In genomic region chr5:116953251-116953934, GRCh38 we compare ENCODE assay signal across 20 cellular contexts.
DNase-seq lines count a peak whose midpoint lies in the region; ATAC-seq and TF ChIP-seq lines count a peak whose summit lies in the region.
"Had no signal": no experiment of that assay in that cellular context is flagged by ENCODE, and none has a peak within 500 bp of the region (broad histone marks: within the 10 kb centered on the region; RNA-seq: fewer than 3 reads in every experiment).

No MANE protein-coding gene starts in this region.

- no peaks in the 10 kb centered on the region for H3K23me2 ChIP-seq in H9 (ENCODE audit: insufficient read length, low read depth, low read length, poor library complexity, severe bottlenecking)

- DNase-seq in H9 (no peak), WTC11 (ENCODE audit: low spot score) (no peak), hippocampal formation (lab: John Stamatoyannopoulos, UW) (peak; percentile 7 to 86), neuronal stem cell (ENCODE audit: low spot score) (peak; percentile 57), cortex of kidney (lab: John Stamatoyannopoulos, UW) (no peak), T-helper 9 cell (no peak), NOMO-1 (lab: John Stamatoyannopoulos, UW; ENCODE audit: unreplicated experiment in 2 of 2) (no peak)
- DNase-seq: activated CD4-positive, alpha-beta T cell treated with anti-CD3 and anti-CD28 coated beads for 36 hours; activated effector memory CD4-positive, alpha-beta T cell treated with Interleukin-2 at 50 U/mL for 16 hours; amniotic stem cell; foreskin fibroblast; islet precursor cell; MM.1S; NCI-H2029; NCI-H526; pancreas; stimulated activated CD4-positive, alpha-beta T cell treated with anti-CD3 and anti-CD28 coated beads, Interleukin-4, amount 100 ng/mL, for 24 hours; testis had no signal

- H3K4me1 Mint-ChIP-seq in H9 (peaks cover 13 to 16% of the 10 kb centered on the region in 2 experiments), WTC11 (peaks cover 43% of the 10 kb centered on the region)
- H3K4me1 Mint-ChIP-seq: activated CD4-positive, alpha-beta T cell treated with anti-CD3 and anti-CD28 coated beads for 36 hours had no signal

- H2BK5ac ChIP-seq in H9 (ENCODE audit: insufficient read length, low read length) = no peak overlapping the region
- no peak overlapping the region for H2BK5ac ChIP-seq in neuronal stem cell (ENCODE audit: low read length)

- H3K27me3 Mint-ChIP-seq in H9 (ENCODE audit: low read depth) = no peaks in the 10 kb centered on the region
- no peaks in the 10 kb centered on the region for H3K27me3 Mint-ChIP-seq in WTC11 (ENCODE audit: low read depth)

- H3K9me3 Mint-ChIP-seq in H9 (no peaks in the 10 kb centered on the region), WTC11 (no peaks in the 10 kb centered on the region)

- H3K36me3 Mint-ChIP-seq in H9 (ENCODE audit: insufficient read depth in 1 of 3, low read depth in 3 of 3) = peaks cover 0 to under 1% (median 0%) of the 10 kb centered on the region in 3 experiments; a peak in 1 of 7 replicates
- H3K36me3 Mint-ChIP-seq in WTC11 = no peaks in the 10 kb centered on the region

- no peak overlapping the region for H3K56ac ChIP-seq in H9 (ENCODE audit: insufficient read length, low read depth, low read length)

- H3K4ac ChIP-seq in H9 (ENCODE audit: low read depth, low read length) = no peak overlapping the region
- no peak overlapping the region for H3K4ac ChIP-seq in neuronal stem cell (ENCODE audit: low read length)

- no peak overlapping the region for H2BK12ac ChIP-seq in H9 (ENCODE audit: insufficient read length, low read depth, low read length)
- no peak overlapping the region for H2BK12ac ChIP-seq in neuronal stem cell (ENCODE audit: low read length)

- H3K9me3 ChIP-seq in H9 (ENCODE audit: control insufficient read depth, low read depth, low read length) (no peaks in the 10 kb centered on the region), neuronal stem cell (replicated peaks in 1 of 2; ENCODE audit: control insufficient read depth in 2 of 2, insufficient read depth in 1 of 2, low read depth in 1 of 2, low read length in 2 of 2) (no peaks in the 10 kb centered on the region)
- H3K9me3 ChIP-seq: pancreas, testis had no signal

- no peak overlapping the region for H2AFZ ChIP-seq in H9 (ENCODE audit: low read length)
- peak overlapping the region; percentile 52 for H2AFZ ChIP-seq in neuronal stem cell (ENCODE audit: low read length)

- TF ChIP-seq CTCF in H9 (conservative IDR thresholded peaks at IDR 0.05) = no peak
- no peak for TF ChIP-seq CTCF in WTC11 (IDR thresholded peaks at IDR 0.05)

- no peak overlapping the region for H3K9ac ChIP-seq in H9 (ENCODE audit: extremely low read depth, insufficient read length, low read length)
- no peak overlapping the region for H3K9ac ChIP-seq in neuronal stem cell (ENCODE audit: low read depth, low read length, poor library complexity)

- no peak overlapping the region for H3K23ac ChIP-seq in H9 (ENCODE audit: insufficient read length, low read depth, low read length)
- no peak overlapping the region for H3K23ac ChIP-seq in neuronal stem cell (ENCODE audit: low read depth, low read length, poor library complexity)

- no CpG with 5 or more reads among the region's 3 CpGs for WGBS in H9 (ENCODE audit: extremely low coverage, insufficient read length, low lambda C conversion rate)
- no CpG with 5 or more reads among the region's 3 CpGs for WGBS in neuronal stem cell (ENCODE audit: extremely low coverage in 2 of 2, insufficient read length in 2 of 2, insufficient replicate concordance in 1 of 2), 2 donors

- no peaks in the 10 kb centered on the region; the same call in 1 of the 2 replicates for H3K4me1 ChIP-seq in H9 (ENCODE audit: insufficient read depth, low read length)
- peaks cover 0 to 17% of the 10 kb centered on the region in 2 donors for H3K4me1 ChIP-seq in neuronal stem cell (ENCODE audit: control insufficient read depth in 2 of 2, insufficient read depth in 1 of 2, low read depth in 1 of 2, low read length in 2 of 2)
- H3K4me1 ChIP-seq: pancreas, testis had no signal

- H3T11ph ChIP-seq in H9 (ENCODE audit: low read length) = peak overlapping the region; percentile 70

- H3K27me3 ChIP-seq in H9 (ENCODE audit: insufficient read depth, low read length) (no peaks in the 10 kb centered on the region), neuronal stem cell (ENCODE audit: control insufficient read depth in 3 of 3, insufficient read depth in 3 of 3, low read depth in 1 of 3, low read length in 3 of 3) (no peaks in the 10 kb centered on the region)
- H3K27me3 ChIP-seq: pancreas, testis had no signal

- no peak overlapping the region for H3K18ac ChIP-seq in H9 (ENCODE audit: insufficient read length, low read depth, low read length)
- no peak overlapping the region for H3K18ac ChIP-seq in neuronal stem cell (ENCODE audit: low read length)

- H3K36me3 ChIP-seq in neuronal stem cell (replicated peaks in 1 of 2; ENCODE audit: control insufficient read depth in 2 of 2, insufficient read depth in 2 of 2, low read length in 2 of 2) = no peaks in the 10 kb centered on the region
- H3K36me3 ChIP-seq: pancreas had no signal

- H3K4me2 ChIP-seq in H9 (ENCODE audit: insufficient read depth, insufficient read length, low read length) (no peak overlapping the region), neuronal stem cell (ENCODE audit: insufficient read depth, low read length, poor library complexity, severe bottlenecking) (no peak overlapping the region)

- H3K79me1 ChIP-seq in H9 (ENCODE audit: insufficient read depth, low read depth, low read length, poor library complexity, severe bottlenecking) (no peaks in the 10 kb centered on the region), neuronal stem cell (ENCODE audit: low read depth, low read length) (no peaks in the 10 kb centered on the region)

- no peak overlapping the region for H3K4me3 Mint-ChIP-seq in H9
- no peak overlapping the region for H3K4me3 Mint-ChIP-seq in WTC11
- H3K4me3 Mint-ChIP-seq: activated CD4-positive, alpha-beta T cell treated with anti-CD3 and anti-CD28 coated beads for 36 hours had no signal

- H3K27ac ChIP-seq in H9 (ENCODE audit: insufficient read length, low read depth, low read length) (no peak overlapping the region), neuronal stem cell (replicated peaks; ENCODE audit: low read length) (no peak overlapping the region)
- H3K27ac ChIP-seq: pancreas, SK-N-MC, testis had no signal

- H4K91ac ChIP-seq in H9 (ENCODE audit: insufficient read length, low read depth, low read length) (no peak overlapping the region), neuronal stem cell (ENCODE audit: low read depth, low read length, poor library complexity) (no peak overlapping the region)

- H2BK15ac ChIP-seq in H9 (ENCODE audit: low read depth, low read length) (no peak overlapping the region), neuronal stem cell (ENCODE audit: low read length) (no peak overlapping the region)

- H2AK5ac ChIP-seq in H9 (ENCODE audit: insufficient read length, low read length) (no peak overlapping the region), neuronal stem cell (ENCODE audit: low read depth, low read length) (no peak overlapping the region)

- POLR2A ChIA-PET in WTC11 (lab: Charles Lee) = interaction anchor here (0.9 kb wide), 1 partner anchor 379 kb away, joined by 4 read pairs; the partner anchor contains the start of gene SEMA6A

- CTCF ChIA-PET in WTC11 (lab: Charles Lee) = interaction anchor here (0.7 to 2.3 kb wide), 3 partner anchors 89 to 378 kb away, joined by 3 to 5 read pairs (median 5); no protein-coding TSS in a partner anchor

- H2BK20ac ChIP-seq in H9 (ENCODE audit: low read depth, low read length, poor library complexity, severe bottlenecking) = peak overlapping the region; percentile 96

- no peak overlapping the region for H3K4me3 ChIP-seq in neuronal stem cell (ENCODE audit: low read length in 2 of 2)
- H3K4me3 ChIP-seq: pancreas, SK-N-MC, testis had no signal

- H4K20me1 ChIP-seq in H9 (ENCODE audit: control insufficient read depth, insufficient read depth, insufficient read length) = no peaks in the 10 kb centered on the region

- peak; percentile 87 for ATAC-seq in WTC11
- ATAC-seq in GM21619 (IDR thresholded peaks at IDR 0.05; ENCODE audit: unreplicated experiment) = no peak
- ATAC-seq: activated CD4-positive, alpha-beta T cell treated with anti-CD3 and anti-CD28 coated beads for 36 hours; pancreas had no signal

- H4K8ac ChIP-seq in H9 (replicated peaks; ENCODE audit: insufficient read length, low read depth, low read length) (no peak overlapping the region), neuronal stem cell (ENCODE audit: low read depth, low read length) (no peak overlapping the region)

- no peak overlapping the region for H4K5ac ChIP-seq in H9 (ENCODE audit: insufficient read length, low read depth, low read length)

- H3K79me2 ChIP-seq in H9 (ENCODE audit: insufficient read depth, low read length) = no peaks in the 10 kb centered on the region

- H3K27ac Mint-ChIP-seq in H9 (peak overlapping the region; percentile 2 to 79 (median 31); a peak in 6 of 7 replicates), WTC11 (peak overlapping the region; percentile 21)
- H3K27ac Mint-ChIP-seq: activated CD4-positive, alpha-beta T cell treated with anti-CD3 and anti-CD28 coated beads for 36 hours had no signal

- H3K14ac ChIP-seq in H9 (ENCODE audit: insufficient read depth, low read length) (no peak overlapping the region; the same call in 1 of the 2 replicates), neuronal stem cell (ENCODE audit: low read length) (no peak overlapping the region)

- H2BK120ac ChIP-seq in H9 (ENCODE audit: low read depth, low read length, poor library complexity, severe bottlenecking) (peak overlapping the region; percentile 88), neuronal stem cell (ENCODE audit: low read depth, low read length) (no peak overlapping the region)

TF ChIP-seq in WTC11, 78 proteins besides CTCF, POLR2A, EP300 and RAD21 (continues in another document):
- TF ChIP-seq NR1H2 (CRISPR knock-in tag; IDR thresholded peaks at IDR 0.05) (no peak), ZNF232 (CRISPR knock-in tag; IDR thresholded peaks at IDR 0.05) (no peak), ELF4 (CRISPR knock-in tag; IDR thresholded peaks at IDR 0.05; ENCODE audit: low read depth) (no peak), ZNF138 (CRISPR knock-in tag; conservative IDR thresholded peaks at IDR 0.05) (no peak), GABPB1 (CRISPR knock-in tag; IDR thresholded peaks at IDR 0.05) (no peak)

Comparison
In these comparisons a context has a peak if more than half of its experiments do, and no peak if none do; other contexts are left out.
1. DNase-seq: peak in hippocampal formation (2 of 2) and neuronal stem cell (single experiment); none in H9 (single experiment), WTC11 (single experiment), cortex of kidney (single experiment), T-helper 9 cell (single experiment) and NOMO-1 (0 of 2).